Comparison of ENCODE assay signal across 2 cellular contexts in the genomic region with DNA sequence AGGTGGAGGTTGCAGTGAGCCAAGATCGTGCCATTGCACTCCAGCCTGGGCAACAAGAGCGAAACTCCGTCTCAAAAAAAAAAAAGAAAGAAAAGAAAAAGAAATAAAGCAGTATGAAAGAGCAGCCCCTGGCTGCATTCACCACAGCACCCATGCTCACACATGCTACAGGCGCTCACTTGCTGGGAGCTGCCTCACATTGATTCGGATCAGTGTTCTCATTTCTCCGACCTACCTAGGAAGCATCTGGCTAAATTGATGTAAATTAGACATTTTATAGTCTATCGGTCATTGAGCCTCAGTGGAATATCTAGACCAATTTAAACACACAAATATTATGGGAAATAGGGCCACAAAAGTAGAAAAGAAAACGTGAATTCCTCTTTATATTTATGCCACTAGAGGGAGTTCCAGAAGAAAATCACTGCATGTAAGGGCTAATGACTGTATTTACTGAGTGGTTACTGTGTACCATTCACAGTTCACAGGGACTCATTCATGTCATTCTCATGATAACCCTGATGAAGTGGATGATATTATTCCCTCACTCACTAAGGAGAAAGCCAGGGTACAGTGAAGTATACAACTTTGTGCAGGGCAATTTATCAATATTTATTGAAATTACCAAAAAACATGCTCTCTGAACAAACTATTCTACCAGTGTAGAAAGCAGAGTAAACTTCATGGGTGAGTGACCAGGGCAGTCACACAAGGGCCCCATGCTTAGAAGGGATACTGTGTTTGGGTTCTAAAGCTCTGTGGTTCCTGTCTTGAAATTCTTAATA.
TF ChIP-seq lines count a peak whose summit lies in the region.

No MANE protein-coding gene starts in this region.

TF ChIP-seq in GM12891, 5 proteins besides CTCF, POLR2A, EP300 and RAD21:
- TF ChIP-seq TAF1 (IDR thresholded peaks at IDR 0.05; ENCODE audit: low read depth, low read length): no peak
- no peak for TF ChIP-seq PAX5 (IDR thresholded peaks at IDR 0.05; ENCODE audit: insufficient read depth, low read length, severe bottlenecking)
- no peak for TF ChIP-seq POU2F2 (IDR thresholded peaks at IDR 0.05; ENCODE audit: low read depth, low read length)
- no peak for TF ChIP-seq POLR2AphosphoS5 (IDR thresholded peaks at IDR 0.05; ENCODE audit: low read depth, low read length)
- no peak for TF ChIP-seq SPI1 (IDR thresholded peaks at IDR 0.05; ENCODE audit: low read depth, low read length)
TF ChIP-seq in GM12891: peak in this region for 0.

TF ChIP-seq in H1, 55 proteins besides CTCF, POLR2A, EP300 and RAD21:
- TF ChIP-seq SIRT6 (IDR thresholded peaks at IDR 0.05; ENCODE audit: low read length) (no peak), BCL11A (IDR thresholded peaks at IDR 0.05; ENCODE audit: low read depth in 2 of 2, low read length in 2 of 2) (no peak), TAF7 (optimal IDR thresholded peaks at IDR 0.05; ENCODE audit: borderline replicate concordance, low read depth, low read length) (no peak), TAF1 (IDR thresholded peaks at IDR 0.05; ENCODE audit: low read depth, low read length) (no peak), HDAC2 (IDR thresholded peaks at IDR 0.05; ENCODE audit: borderline replicate concordance in 1 of 2, low read depth in 2 of 2, low read length in 2 of 2) (no peak), CEBPB (IDR thresholded peaks at IDR 0.05; ENCODE audit: low read depth, low read length) (no peak)
- TF ChIP-seq, protein P1, sequence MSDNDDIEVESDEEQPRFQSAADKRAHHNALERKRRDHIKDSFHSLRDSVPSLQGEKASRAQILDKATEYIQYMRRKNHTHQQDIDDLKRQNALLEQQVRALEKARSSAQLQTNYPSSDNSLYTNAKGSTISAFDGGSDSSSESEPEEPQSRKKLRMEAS (IDR thresholded peaks at IDR 0.05): no peak
